Comparison of ENCODE assay signal across 11 cellular contexts in the genomic region with DNA sequence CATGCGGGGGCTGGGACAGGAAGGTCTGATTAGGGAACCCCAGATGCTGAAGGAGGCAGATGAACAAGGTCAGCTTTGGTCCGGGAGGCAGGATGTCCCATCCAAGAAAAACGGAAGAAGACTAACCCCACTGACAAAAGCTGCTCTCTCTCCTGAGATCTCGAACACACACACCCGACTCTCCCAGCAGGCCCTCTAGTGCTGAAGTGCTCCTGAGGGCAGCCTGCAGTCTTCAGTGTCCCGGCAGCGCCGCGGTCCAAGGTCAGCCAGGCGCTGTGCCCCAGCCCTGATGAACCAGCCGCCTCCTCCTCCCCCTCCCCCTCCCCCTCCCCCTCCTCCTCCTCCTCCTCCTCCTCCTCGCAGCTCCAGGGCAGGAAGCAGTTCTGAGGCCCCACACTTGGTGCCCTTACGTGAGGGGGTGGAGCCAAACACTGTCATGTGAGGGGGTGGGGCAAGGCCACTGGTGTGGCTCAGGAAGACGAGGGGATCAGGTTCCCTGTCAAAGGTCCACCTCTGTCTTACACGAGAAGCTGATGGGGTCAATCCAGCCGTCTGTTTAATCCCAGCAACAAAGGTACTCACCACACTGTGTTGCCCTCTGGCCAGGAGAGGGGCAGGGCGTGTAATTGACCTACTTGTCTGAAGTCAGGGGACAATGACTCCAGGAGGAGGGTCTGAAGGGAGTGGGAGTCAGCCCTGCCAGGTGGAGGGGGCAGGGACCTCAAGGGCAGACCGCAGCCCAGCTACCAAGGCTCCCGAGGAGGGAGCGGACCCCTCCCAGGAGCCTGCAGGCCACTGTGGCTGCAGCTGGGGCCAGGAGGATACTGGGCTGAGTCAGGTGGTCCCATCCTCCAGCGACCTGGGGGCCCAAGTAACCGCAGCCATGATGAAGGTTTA. TPM values are rescaled to one million over a fixed set of nuclear protein-coding genes. Genes with fewer than 3 reads are reported as not detected.
DNase-seq lines count a peak whose midpoint lies in the region; ATAC-seq and TF ChIP-seq lines count a peak whose summit lies in the region.
"Had no signal": no experiment of that assay in that cellular context is flagged by ENCODE, and none has a peak within 500 bp of the region (broad histone marks: within the 10 kb centered on the region; RNA-seq: fewer than 3 reads in every experiment).

No MANE protein-coding gene starts in this region.

- ATAC-seq in HCT116, result peak; percentile 94
- ATAC-seq in left lung, result peak; percentile 75
- no peak for ATAC-seq in HG02623 (IDR thresholded peaks at IDR 0.05; ENCODE audit: unreplicated experiment)
- no peak for ATAC-seq in GM18517 (IDR thresholded peaks at IDR 0.05; ENCODE audit: unreplicated experiment)
- ATAC-seq in HG03108 (IDR thresholded peaks at IDR 0.05; ENCODE audit: unreplicated experiment), result no peak
- ATAC-seq: T-helper 17 cell had no signal

- CTCF ChIA-PET in HCT116 (lab: Charles Lee), result interaction anchor here (0.6 to 1.9 kb wide), 2 partner anchors 77 to 654 kb away, joined by 4 to 7 read pairs; no protein-coding TSS in a partner anchor

- BruUV-seq in HCT116 (replicated peaks; lab: Mats Ljungman, UMichigan), result TSS peak; percentile 46

- TF ChIP-seq RAD21 in HCT116 (IDR thresholded peaks at IDR 0.05; ENCODE audit: low read depth), result no peak

- no peaks in the 10 kb centered on the region for H3K36me3 ChIP-seq in HCT116 (ENCODE audit: control insufficient read depth in 1 of 2, insufficient read depth in 2 of 2, low read length in 2 of 2)
- no peaks in the 10 kb centered on the region for H3K36me3 ChIP-seq in left lung
- H3K36me3 ChIP-seq: sigmoid colon had no signal

- H3K27ac ChIP-seq in HCT116 (ENCODE audit: low read depth, low read length), result peak overlapping the region; percentile 39
- no peak overlapping the region for H3K27ac ChIP-seq in left lung
- H3K27ac ChIP-seq: sigmoid colon had no signal

- intact Hi-C loops in HCT116 (cut with micrococcal nuclease), result no loop called here
- intact Hi-C loops in left lung (cut with DNase I), result no loop called here

- H3K4me2 ChIP-seq in HCT116 (ENCODE audit: low read length), result peak overlapping the region; percentile 77

- peak overlapping the region; percentile 40 to 54 for H3K4me3 ChIP-seq in HCT116 (replicated peaks in 1 of 2; ENCODE audit: low read depth in 1 of 2, low read length in 2 of 2)
- no peak overlapping the region for H3K4me3 ChIP-seq in left lung
- H3K4me3 ChIP-seq: sigmoid colon had no signal

- peak; percentile 7 for DNase-seq in COLO668 (lab: John Stamatoyannopoulos, UW; ENCODE audit: unreplicated experiment)
- peak; percentile 34 for DNase-seq in HCT116 (ENCODE audit: low read depth, low spot score)
- peak; percentile 82 for DNase-seq in SW480 (ENCODE audit: low spot score)
- no peak for DNase-seq in left lung
- no peak for DNase-seq in NCI-H82 (lab: John Stamatoyannopoulos, UW)
- DNase-seq: sigmoid colon, T-helper 17 cell had no signal

- TF ChIP-seq CTCF in HCT116 (IDR thresholded peaks at IDR 0.05 in 2 of 3, conservative IDR thresholded peaks at IDR 0.05 in 1 of 3; ENCODE audit: borderline replicate concordance in 1 of 3, insufficient read depth in 1 of 3, low read depth in 2 of 3, low read length in 2 of 3) (0 out of 6 replicates have a peak, but pooled peaks of 1 of the 3 experiments have one; percentile 3), left lung (IDR thresholded peaks at IDR 0.05) (no peak)

- POLR2A ChIA-PET in HCT116 (lab: Charles Lee), result interaction anchor here (0.6 to 1.8 kb wide), 4 partner anchors 13 to 77 kb away, joined by 3 to 5 read pairs (median 4); no protein-coding TSS in a partner anchor

- H4K20me1 ChIP-seq in HCT116 (ENCODE audit: insufficient read depth), result no peaks in the 10 kb centered on the region

- H3K9ac ChIP-seq in HCT116 (ENCODE audit: low read length), result peak overlapping the region; percentile 47

- no peaks in the 10 kb centered on the region for H3K27me3 ChIP-seq in HCT116 (ENCODE audit: insufficient read depth, low read length)
- peaks cover 0 to 5% of the 10 kb centered on the region in 2 donors for H3K27me3 ChIP-seq in left lung

- no peak overlapping the region for H2AFZ ChIP-seq in HCT116 (ENCODE audit: low read depth, low read length, poor library complexity, severe bottlenecking)

- H3K9me3 ChIP-seq in HCT116 (ENCODE audit: control insufficient read depth in 1 of 2, insufficient read depth in 1 of 2, low read depth in 1 of 2, low read length in 2 of 2) (peaks cover 3 to 5% of the 10 kb centered on the region in 2 experiments; a peak in 1 of 4 replicates), left lung (peaks cover 0 to 19% of the 10 kb centered on the region in 2 donors)

- RAD21 ChIA-PET in HCT116 (lab: Charles Lee; ENCODE audit: low non-redundant PET in 1 of 2, low total read pairs in 2 of 2, uncharacterized antibody in 2 of 2, unreplicated experiment in 2 of 2), result interaction anchor here (0.6 to 0.7 kb wide), 3 partner anchors 80 to 155 kb away, joined by 4 to 6 read pairs (median 4); no protein-coding TSS in a partner anchor

- H3K4me1 ChIP-seq in HCT116 (ENCODE audit: control insufficient read depth in 1 of 2, insufficient read depth in 2 of 2, low read length in 2 of 2) (peaks cover 6 to 20% of the 10 kb centered on the region in 2 experiments; a peak in 3 of 4 replicates), left lung (no peaks in the 10 kb centered on the region)
- H3K4me1 ChIP-seq: sigmoid colon had no signal

- H3K9me2 ChIP-seq in HCT116 (ENCODE audit: insufficient read depth), result no peaks in the 10 kb centered on the region

- no peaks in the 10 kb centered on the region for H3K79me2 ChIP-seq in HCT116 (ENCODE audit: insufficient read depth, low read length)

- TF ChIP-seq POLR2A in HCT116 (IDR thresholded peaks at IDR 0.05; ENCODE audit: borderline replicate concordance, extremely low read depth, insufficient read depth, insufficient read length), result no peak

TF ChIP-seq in HCT116, 20 proteins besides CTCF, POLR2A, EP300 and RAD21:
- TF ChIP-seq EGR1 (IDR thresholded peaks at IDR 0.05; ENCODE audit: low read depth), result peak; percentile 50; the same call in 1 of the 2 replicates
- TF ChIP-seq SIN3A (IDR thresholded peaks at IDR 0.05; ENCODE audit: low read depth), result no peak
- no peak for TF ChIP-seq JUND (IDR thresholded peaks at IDR 0.05)
- TF ChIP-seq, protein P1, sequence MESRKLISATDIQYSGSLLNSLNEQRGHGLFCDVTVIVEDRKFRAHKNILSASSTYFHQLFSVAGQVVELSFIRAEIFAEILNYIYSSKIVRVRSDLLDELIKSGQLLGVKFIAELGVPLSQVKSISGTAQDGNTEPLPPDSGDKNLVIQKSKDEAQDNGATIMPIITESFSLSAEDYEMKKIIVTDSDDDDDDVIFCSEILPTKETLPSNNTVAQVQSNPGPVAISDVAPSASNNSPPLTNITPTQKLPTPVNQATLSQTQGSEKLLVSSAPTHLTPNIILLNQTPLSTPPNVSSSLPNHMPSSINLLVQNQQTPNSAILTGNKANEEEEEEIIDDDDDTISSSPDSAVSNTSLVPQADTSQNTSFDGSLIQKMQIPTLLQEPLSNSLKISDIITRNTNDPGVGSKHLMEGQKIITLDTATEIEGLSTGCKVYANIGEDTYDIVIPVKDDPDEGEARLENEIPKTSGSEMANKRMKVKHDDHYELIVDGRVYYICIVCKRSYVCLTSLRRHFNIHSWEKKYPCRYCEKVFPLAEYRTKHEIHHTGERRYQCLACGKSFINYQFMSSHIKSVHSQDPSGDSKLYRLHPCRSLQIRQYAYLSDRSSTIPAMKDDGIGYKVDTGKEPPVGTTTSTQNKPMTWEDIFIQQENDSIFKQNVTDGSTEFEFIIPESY (IDR thresholded peaks at IDR 0.05; ENCODE audit: extremely low read depth, insufficient replicate concordance, low read length), result no peak
- no peak for TF ChIP-seq REST (IDR thresholded peaks at IDR 0.05; ENCODE audit: low read depth)
- TF ChIP-seq ZNF274 (IDR thresholded peaks at IDR 0.05; ENCODE audit: low read depth, low read length), result no peak
- TF ChIP-seq ELF1 (IDR thresholded peaks at IDR 0.05; ENCODE audit: borderline replicate concordance, low read depth), result no peak
- no peak for TF ChIP-seq CBX3 (IDR thresholded peaks at IDR 0.05; ENCODE audit: low read depth)
- peak; percentile 55 for TF ChIP-seq POLR2AphosphoS5 (IDR thresholded peaks at IDR 0.05; ENCODE audit: low read depth, low read length)
- TF ChIP-seq SP1 (IDR thresholded peaks at IDR 0.05; ENCODE audit: low read depth), result peak; percentile 53
- no peak for TF ChIP-seq TCF7L2 (IDR thresholded peaks at IDR 0.05; ENCODE audit: borderline replicate concordance, extremely low read depth, insufficient read depth, insufficient read length)

RNA-seq across cellular contexts. Expression of gene PRR23E, which starts 34.3 kb away (rescaled TPM):
- total RNA-seq in HCT116 (2021; ENCODE audit: unreplicated experiment), result not detected
- not detected in 2 replicates for polyA plus RNA-seq in HCT116 (2012)
- not detected for total RNA-seq in left lung
- total RNA-seq: liver, sigmoid colon, T-helper 17 cell had no signal
- polyA plus RNA-seq: liver, sigmoid colon had no signal

Comparison
In these comparisons a context has a peak if more than half of its experiments do, and no peak if none do; other contexts are left out.
1. DNase-seq: peak in COLO668 (single experiment), HCT116 (single experiment) and SW480 (single experiment); none in left lung (0 of 2) and NCI-H82 (single experiment).
2. ATAC-seq: peak in HCT116 (single experiment) and left lung (single experiment); none in HG02623 (single experiment), GM18517 (single experiment) and HG03108 (single experiment).
3. H3K4me3 ChIP-seq: peak in HCT116 (2 of 2); none in left lung (0 of 2).